8 cellular contexts compared by ENCODE assay signal in the genomic region with DNA sequence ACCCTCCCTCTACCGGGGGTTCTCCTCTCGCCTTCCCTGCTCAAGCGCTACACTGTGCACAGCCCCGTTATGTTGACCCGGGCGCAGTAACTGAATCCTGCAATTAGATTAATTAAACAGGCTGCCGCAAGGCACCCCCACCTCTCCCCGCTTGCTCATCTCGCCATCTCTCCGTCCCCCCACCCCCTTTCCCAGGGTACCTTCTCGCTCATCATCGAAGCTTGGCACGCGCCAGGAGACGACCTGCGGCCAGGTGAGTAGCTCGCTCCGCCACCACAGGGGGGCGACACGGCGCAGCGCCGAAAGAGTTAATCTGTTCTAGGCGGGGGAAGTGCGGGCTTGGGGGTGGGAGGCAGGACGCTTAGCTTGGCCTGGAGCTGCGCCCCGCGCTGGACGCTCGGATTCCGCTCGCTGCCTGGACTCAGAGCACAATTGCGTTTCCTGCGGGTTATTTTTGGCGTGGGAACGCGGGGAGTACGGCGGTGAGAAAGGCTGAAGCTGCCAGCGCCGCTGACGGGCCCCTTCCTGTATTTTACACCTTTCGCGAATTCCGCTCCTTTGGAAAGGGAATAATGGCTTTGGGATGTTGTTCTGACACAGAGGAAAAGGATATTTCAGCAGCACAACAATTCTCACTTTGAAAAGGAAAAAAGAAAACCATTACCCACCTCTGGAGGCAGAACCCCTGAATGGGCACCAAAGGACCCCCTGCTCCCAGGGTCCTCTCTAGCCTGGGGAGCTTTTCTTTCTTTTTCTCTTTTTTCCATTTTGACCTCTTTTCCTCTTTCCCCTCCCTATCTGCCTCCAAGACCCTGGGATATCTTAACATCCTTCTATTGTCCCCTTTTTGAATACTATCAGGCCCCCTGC. TPM values are rescaled to one million over a fixed set of nuclear protein-coding genes. Genes with fewer than 3 reads are reported as not detected.
DNase-seq lines count a peak whose midpoint lies in the region; ATAC-seq and TF ChIP-seq lines count a peak whose summit lies in the region.

No MANE protein-coding gene starts in this region.

- DNase-seq in ELF-1 (ENCODE audit: low read depth, low spot score) (peak; percentile 77), NCI-H1092 (lab: John Stamatoyannopoulos, UW) (peak; percentile 24), fibroblast of mammary gland (ENCODE audit: low read depth) (no peak), osteocyte (ENCODE audit: extremely low spot score, unreplicated experiment) (no peak), foreskin melanocyte (no peak)
- DNase-seq in activated CD8-positive, alpha-beta memory T cell treated with anti-CD3 and anti-CD28 coated beads, Interleukin-2, amount 10 ng/mL, durations not matched to agents 7 days and 5 days, result peak; percentile 65

- TF ChIP-seq CTCF in fibroblast of mammary gland (conservative IDR thresholded peaks at IDR 0.05; ENCODE audit: control insufficient read depth, insufficient read depth, low read depth, low read length) (peak; percentile 24), osteocyte (IDR thresholded peaks at IDR 0.05) (peak; percentile 46)

- H3K27ac Mint-ChIP-seq in activated CD8-positive, alpha-beta memory T cell treated with anti-CD3 and anti-CD28 coated beads, Interleukin-2, amount 10 ng/mL, durations not matched to agents 7 days and 5 days, result peak overlapping the region; percentile 19
- H3K27ac Mint-ChIP-seq in osteocyte (ENCODE audit: unreplicated experiment), result no peak overlapping the region

- peaks cover 62% of the 10 kb centered on the region for H3K27me3 Mint-ChIP-seq in activated CD8-positive, alpha-beta memory T cell treated with anti-CD3 and anti-CD28 coated beads, Interleukin-2, amount 10 ng/mL, durations not matched to agents 7 days and 5 days
- H3K27me3 Mint-ChIP-seq in osteocyte (ENCODE audit: unreplicated experiment), result peaks cover 50% of the 10 kb centered on the region

- no peaks in the 10 kb centered on the region for H3K36me3 Mint-ChIP-seq in activated CD8-positive, alpha-beta memory T cell treated with anti-CD3 and anti-CD28 coated beads, Interleukin-2, amount 10 ng/mL, durations not matched to agents 7 days and 5 days
- H3K36me3 Mint-ChIP-seq in osteocyte (ENCODE audit: unreplicated experiment), result no peaks in the 10 kb centered on the region

- CTCF ChIA-PET in activated CD8-positive, alpha-beta memory T cell treated with anti-CD3 and anti-CD28 coated beads, Interleukin-2, amount 10 ng/mL, durations not matched to agents 7 days and 5 days (lab: Charles Lee), result interaction anchor here (0.7 to 7.5 kb wide), 27 partner anchors 9 to 609 kb away, joined by 3 to 75 read pairs (median 4); a partner anchor contains a TSS

- H3K9me3 Mint-ChIP-seq in activated CD8-positive, alpha-beta memory T cell treated with anti-CD3 and anti-CD28 coated beads, Interleukin-2, amount 10 ng/mL, durations not matched to agents 7 days and 5 days (ENCODE audit: low read depth), result no peaks in the 10 kb centered on the region
- H3K9me3 Mint-ChIP-seq in osteocyte (ENCODE audit: unreplicated experiment), result no peaks in the 10 kb centered on the region

- peak; percentile 35 for ATAC-seq in activated CD8-positive, alpha-beta memory T cell treated with anti-CD3 and anti-CD28 coated beads, Interleukin-2, amount 10 ng/mL, durations not matched to agents 7 days and 5 days
- ATAC-seq in HG03025 (IDR thresholded peaks at IDR 0.05; ENCODE audit: low FRiP score, unreplicated experiment) (no peak), HG03097 (IDR thresholded peaks at IDR 0.05; ENCODE audit: low FRiP score, unreplicated experiment) (no peak)

- peak overlapping the region; percentile 43 for H3K4me3 Mint-ChIP-seq in activated CD8-positive, alpha-beta memory T cell treated with anti-CD3 and anti-CD28 coated beads, Interleukin-2, amount 10 ng/mL, durations not matched to agents 7 days and 5 days
- H3K4me3 Mint-ChIP-seq in osteocyte (ENCODE audit: unreplicated experiment), result peak overlapping the region; percentile 76

- peaks cover 48% of the 10 kb centered on the region for H3K4me1 Mint-ChIP-seq in activated CD8-positive, alpha-beta memory T cell treated with anti-CD3 and anti-CD28 coated beads, Interleukin-2, amount 10 ng/mL, durations not matched to agents 7 days and 5 days
- peaks cover 36% of the 10 kb centered on the region for H3K4me1 Mint-ChIP-seq in osteocyte (ENCODE audit: unreplicated experiment)

- H3K4me3 ChIP-seq in fibroblast of mammary gland (ENCODE audit: control insufficient read depth, low read depth, low read length), result no peak overlapping the region

RNA-seq across cellular contexts. Expression of a gene that starts 1.5 kb away (rescaled TPM):
- under 1 TPM in 1 of 2 experiments, not detected in 1; 0.12 TPM for total RNA-seq in activated CD8-positive, alpha-beta memory T cell treated with anti-CD3 and anti-CD28 coated beads, Interleukin-2, amount 10 ng/mL, durations not matched to agents 7 days and 5 days
- total RNA-seq in osteocyte, result 0.39 and 0.54 TPM in 2 replicates

RNA-seq across cellular contexts. Expression of a gene that starts 22.6 kb away (rescaled TPM):
- 10 to 100 TPM in 1 of 2 experiments, 1 to 10 TPM in 1; 8.3 to 13.0 TPM for total RNA-seq in activated CD8-positive, alpha-beta memory T cell treated with anti-CD3 and anti-CD28 coated beads, Interleukin-2, amount 10 ng/mL, durations not matched to agents 7 days and 5 days
- total RNA-seq in osteocyte, result 33.3 and 39.3 TPM in 2 replicates

RNA-seq across cellular contexts. Expression of a gene that starts 36.4 kb away (rescaled TPM):
- 10 to 100 TPM; 16.9 to 19.5 TPM for total RNA-seq in activated CD8-positive, alpha-beta memory T cell treated with anti-CD3 and anti-CD28 coated beads, Interleukin-2, amount 10 ng/mL, durations not matched to agents 7 days and 5 days
- 36.7 and 40.5 TPM in 2 replicates for total RNA-seq in osteocyte

RNA-seq across cellular contexts. Expression of a gene that starts 56.6 kb away (rescaled TPM):
- not detected for total RNA-seq in activated CD8-positive, alpha-beta memory T cell treated with anti-CD3 and anti-CD28 coated beads, Interleukin-2, amount 10 ng/mL, durations not matched to agents 7 days and 5 days
- total RNA-seq in osteocyte, result 0.34 and 0.46 TPM in 2 replicates

Comparison
In these comparisons a context has a peak if more than half of its experiments do, and no peak if none do; other contexts are left out.
1. DNase-seq: peak in ELF-1 (single experiment), NCI-H1092 (single experiment) and activated CD8-positive, alpha-beta memory T cell treated with anti-CD3 and anti-CD28 coated beads, Interleukin-2, amount 10 ng/mL, durations not matched to agents 7 days and 5 days (single experiment); none in fibroblast of mammary gland (single experiment), osteocyte (single experiment) and foreskin melanocyte (single experiment).